26 cellular contexts compared by ENCODE assay signal in the genomic region with DNA sequence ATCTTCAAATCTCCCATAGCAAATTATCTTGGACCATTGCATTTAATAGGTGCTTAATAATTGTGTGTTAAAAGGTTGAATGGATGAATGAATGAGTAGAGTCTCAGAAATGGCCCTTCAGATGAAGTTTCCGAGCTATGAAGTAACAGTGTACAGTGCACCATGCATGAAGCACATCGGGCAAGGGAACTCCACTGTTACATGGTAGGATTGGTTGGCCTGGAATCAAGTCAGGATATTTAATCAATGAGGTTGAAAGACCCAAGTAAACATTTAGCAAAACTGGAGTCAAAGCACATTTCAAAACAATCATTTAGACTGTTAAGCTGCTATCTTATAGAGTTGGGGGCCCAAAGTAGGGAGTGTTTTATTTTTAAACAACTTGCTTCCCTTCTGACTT.
"Had no signal": no experiment of that assay in that cellular context is flagged by ENCODE, and none has a peak within 500 bp of the region (broad histone marks: within the 10 kb centered on the region; RNA-seq: fewer than 3 reads in every experiment).

No MANE protein-coding gene starts in this region.

- H3K27me3 ChIP-seq: ascending aorta, colonic mucosa, gastroesophageal sphincter had no signal

- H3K4me3 ChIP-seq: ascending aorta, breast epithelium, cardiac muscle cell, colonic mucosa, esophagus squamous epithelium, gastroesophageal sphincter had no signal

- H3K27ac ChIP-seq: ascending aorta, breast epithelium, cardiac muscle cell, colonic mucosa, epithelial cell of prostate, esophagus squamous epithelium, gastroesophageal sphincter had no signal

- H3K36me3 ChIP-seq: ascending aorta, breast epithelium, cardiac muscle cell, colonic mucosa, esophagus squamous epithelium, gastroesophageal sphincter had no signal

- H3K4me1 ChIP-seq: breast epithelium, colonic mucosa, esophagus squamous epithelium had no signal

- H3K9me3 ChIP-seq: ascending aorta, breast epithelium, colonic mucosa, esophagus squamous epithelium, gastroesophageal sphincter had no signal

- ATAC-seq: activated CD4-positive, alpha-beta T cell treated with anti-CD3 and anti-CD28 coated beads for 36 hours; activated CD8-positive, alpha-beta memory T cell treated with anti-CD3 and anti-CD28 coated beads, Interleukin-2, amount 10 ng/mL, durations not matched to agents 7 days and 5 days; activated CD8-positive, alpha-beta T cell treated with anti-CD3 and anti-CD28 coated beads, Interleukin-2, amount 10 ng/mL, durations not matched to agents 7 days and 5 days; activated naive CD4-positive, alpha-beta T cell treated with anti-CD3 and anti-CD28 coated beads, Interleukin-2, amount 50 U/mL, for 72 hours had no signal

- DNase-seq: activated CD4-positive, alpha-beta memory T cell treated with anti-CD3 and anti-CD28 coated beads for 36 hours; activated CD4-positive, alpha-beta T cell treated with anti-CD3 and anti-CD28 coated beads for 36 hours; activated CD4-positive, alpha-beta T cell treated with anti-CD3 and anti-CD28 coated beads, Interleukin-2, amount 10 ng/mL, durations not matched to agents 24 days and 14 days; activated CD4-positive, CD25-positive, alpha-beta regulatory T cell; activated CD4-positive, CD25-positive, alpha-beta regulatory T cell treated with anti-CD3 and anti-CD28 coated beads, Interleukin-2, amount 50 U/mL, for 72 hours; activated CD8-positive, alpha-beta memory T cell treated with anti-CD3 and anti-CD28 coated beads, Interleukin-2, amount 10 ng/mL, durations not matched to agents 7 days and 5 days; activated CD8-positive, alpha-beta memory T cell treated with anti-CD3 and anti-CD28 coated beads, Interleukin-2, amount 50 U/mL, for 4 hours; activated CD8-positive, alpha-beta T cell treated with anti-CD3 and anti-CD28 coated beads, Interleukin-2, amount 10 ng/mL, durations not matched to agents 7 days and 5 days; activated effector memory CD4-positive, alpha-beta T cell treated with anti-CD3 and anti-CD28 coated beads, Interleukin-2, amount 50 U/mL, for 16 hours; activated naive CD4-positive, alpha-beta T cell treated with anti-CD3 and anti-CD28 coated beads for 36 hours; activated naive CD8-positive, alpha-beta T cell treated with anti-CD3 and anti-CD28 coated beads, Interleukin-2, amount 10 ng/mL, durations not matched to agents 7 days and 5 days; activated T-cell treated with anti-CD3 and anti-CD28 coated beads, Interleukin-2, amount 50 U/mL, for 1 hour; activated T-cell treated with anti-CD3 and anti-CD28 coated beads, Interleukin-2, amount 50 U/mL, for 48 hours; central memory CD4-positive, alpha-beta T cell; cerebellar nuclear complex; colonic mucosa; effector CD8-positive, alpha-beta T cell; esophagus squamous epithelium; foreskin melanocyte; T-helper 2 cell had no signal
